In genomic region chr13:57946361-57946760, GRCh38 we compare ENCODE assay signal across 11 cellular contexts.
A peak's percentile ranks its signal among the peaks of the same experiment; 100 is the strongest.
DNase-seq lines count a peak whose midpoint lies in the region; ATAC-seq lines count a peak whose summit lies in the region.
"Had no signal": no experiment of that assay in that cellular context is flagged by ENCODE, and none has a peak within 500 bp of the region (broad histone marks: within the 10 kb centered on the region; RNA-seq: fewer than 3 reads in every experiment).

No MANE protein-coding gene starts in this region.

- ATAC-seq in GM19395 (IDR thresholded peaks at IDR 0.05; ENCODE audit: unreplicated experiment) (peak; percentile 90), HG02870 (IDR thresholded peaks at IDR 0.05; ENCODE audit: unreplicated experiment) (peak; percentile 99)

- peak; percentile 30 for DNase-seq in ACHN
- peak; percentile 65 for DNase-seq in HT1080 (ENCODE audit: low read depth)
- no peak for DNase-seq in GOT3 (lab: John Stamatoyannopoulos, UW)
- no peak for DNase-seq in T1000 (lab: John Stamatoyannopoulos, UW)
- no peak for DNase-seq in DMS 273 treated with DMSO at 0.1 percent for 48 hours (lab: John Stamatoyannopoulos, UW)
- DNase-seq in NCI-H146 (lab: John Stamatoyannopoulos, UW) = no peak
- DNase-seq: kidney glomerular epithelial cell, NCI-H2081 treated with DMSO at 0.1 percent for 48 hours, posterior cingulate gyrus had no signal

- in situ Hi-C loops in ACHN (cut with HindIII; ENCODE audit: low pct_ligation_motif_present, low pct_unique_long_range_greater_than_20kb, low sequenced_read_pairs) = no loop called here

Comparison
In these comparisons a context has a peak if more than half of its experiments do, and no peak if none do; other contexts are left out.
1. DNase-seq: peak in ACHN (single experiment) and HT1080 (single experiment); none in GOT3 (single experiment), T1000 (single experiment), DMS 273 treated with DMSO at 0.1 percent for 48 hours (single experiment) and NCI-H146 (single experiment).